26 cellular contexts compared by ENCODE assay signal in genomic region chr9:8651126-8651525, GRCh38.
"Had no signal": no experiment of that assay in that cellular context is flagged by ENCODE, and none has a peak within 500 bp of the region (broad histone marks: within the 10 kb centered on the region; RNA-seq: fewer than 3 reads in every experiment).

No MANE protein-coding gene starts in this region.

- H3K36me3 ChIP-seq: cardiac muscle cell, esophagus muscularis mucosa, left lung, lower lobe of right lung, right lobe of liver, thyroid gland, upper lobe of left lung, vagina had no signal

- DNase-seq: activated B cell treated with CpG ODN at 0.5 μM for 24 hours; activated CD4-positive, alpha-beta T cell treated with anti-CD3 and anti-CD28 coated beads, Interleukin-2, amount 50 U/mL, for 1 hour; activated CD8-positive, alpha-beta memory T cell treated with anti-CD3 and anti-CD28 coated beads, Interleukin-2, amount 10 ng/mL, durations not matched to agents 7 days and 5 days; activated CD8-positive, alpha-beta T cell treated with anti-CD3 and anti-CD28 coated beads, Interleukin-2, amount 10 ng/mL, durations not matched to agents 7 days and 5 days; activated effector memory CD4-positive, alpha-beta T cell treated with Interleukin-2 at 50 U/mL for 16 hours; activated naive CD4-positive, alpha-beta T cell treated with Interleukin-2 at 50 U/mL for 16 hours; aorta; body of pancreas; effector CD4-positive, alpha-beta T cell; foreskin melanocyte; kidney glomerular epithelial cell; left lung; lower lobe of right lung; mesenchymal stem cell; natural killer cell; posterior cingulate gyrus; right lobe of liver; small intestine; stimulated activated CD4-positive, alpha-beta T cell treated with anti-CD3 and anti-CD28 coated beads, Interleukin-4, amount 100 ng/mL, for 24 hours; T-cell; thyroid gland; upper lobe of left lung had no signal

- H3K27ac ChIP-seq: body of pancreas, esophagus muscularis mucosa, left lung, lower lobe of right lung, right lobe of liver, thyroid gland, upper lobe of left lung, vagina had no signal

- H3K27me3 ChIP-seq: body of pancreas, cardiac muscle cell, esophagus muscularis mucosa, right lobe of liver, thyroid gland, upper lobe of left lung, vagina had no signal

- H3K4me1 ChIP-seq: body of pancreas, thyroid gland, upper lobe of left lung, vagina had no signal

- ATAC-seq: activated CD8-positive, alpha-beta memory T cell treated with anti-CD3 and anti-CD28 coated beads, Interleukin-2, amount 10 ng/mL, durations not matched to agents 7 days and 5 days; activated CD8-positive, alpha-beta T cell treated with anti-CD3 and anti-CD28 coated beads, Interleukin-2, amount 10 ng/mL, durations not matched to agents 7 days and 5 days; body of pancreas; left lung; lower lobe of right lung; natural killer cell; right lobe of liver; stimulated activated effector memory CD8-positive, alpha-beta T cell treated with anti-CD3 and anti-CD28 coated beads, Interleukin-12 subunit alpha, Interleukin-12 subunit beta, amount 100 ng/mL, for 72 hours; T-cell had no signal

- H3K9me3 ChIP-seq: body of pancreas, esophagus muscularis mucosa, left lung, lower lobe of right lung, right lobe of liver, thyroid gland, upper lobe of left lung, vagina had no signal

- H3K4me3 ChIP-seq: body of pancreas, cardiac muscle cell, esophagus muscularis mucosa, left lung, lower lobe of right lung, right lobe of liver, thyroid gland, upper lobe of left lung, vagina had no signal
